Comparison of ENCODE assay signal across 8 cellular contexts in genomic region chr20:45857836-45858250, GRCh38. TPM values are rescaled to one million over a fixed set of nuclear protein-coding genes. Genes with fewer than 3 reads are reported as not detected.
DNase-seq lines count a peak whose midpoint lies in the region; ATAC-seq and TF ChIP-seq lines count a peak whose summit lies in the region.

No MANE protein-coding gene starts in this region.

- H3K36me3 ChIP-seq in SK-N-SH (replicated peaks in 1 of 2; ENCODE audit: control insufficient read depth in 1 of 2, insufficient read depth in 2 of 2, low read length in 1 of 2) (peaks cover 6 to 8% of the 10 kb centered on the region in 2 experiments), osteoblast (ENCODE audit: insufficient read depth, low read length) (peaks cover 6% of the 10 kb centered on the region)

- TF ChIP-seq CTCF in AG04449 (IDR thresholded peaks at IDR 0.05; ENCODE audit: insufficient read depth, low read length, missing control alignments) (no peak), SK-N-SH (IDR thresholded peaks at IDR 0.05) (no peak), epithelial cell of proximal tubule (conservative IDR thresholded peaks at IDR 0.05; ENCODE audit: low read depth, low read length) (no peak), osteoblast (IDR thresholded peaks at IDR 0.05; ENCODE audit: extremely low read depth, low read depth, low read length) (no peak)

- ATAC-seq in GM18498 (IDR thresholded peaks at IDR 0.05; ENCODE audit: unreplicated experiment) (peak; percentile 25), HG03025 (IDR thresholded peaks at IDR 0.05; ENCODE audit: low FRiP score, unreplicated experiment) (peak; percentile 1)

- TF ChIP-seq RAD21 in SK-N-SH (IDR thresholded peaks at IDR 0.05; ENCODE audit: low read length): no peak

- 25% methylated on average over 13 of the region's 14 CpGs for WGBS in SK-N-SH (ENCODE audit: low lambda C conversion rate)

- no peaks in the 10 kb centered on the region for H3F3A ChIP-seq in SK-N-SH (replicated peaks; ENCODE audit: insufficient read depth)

- H3K4me3 ChIP-seq in AG04449 (ENCODE audit: low read depth, low read length): peak overlapping the region; percentile 67
- peak overlapping the region; percentile 75 for H3K4me3 ChIP-seq in SK-N-SH (ENCODE audit: low read depth in 2 of 2, low read length in 1 of 2)
- peak overlapping the region; percentile 91 for H3K4me3 ChIP-seq in epithelial cell of proximal tubule (ENCODE audit: low read depth, low read length)
- peak overlapping the region; percentile 86 for H3K4me3 ChIP-seq in osteoblast (ENCODE audit: insufficient read depth, low read length)

- H4K20me1 ChIP-seq in SK-N-SH (ENCODE audit: insufficient read depth) (no peaks in the 10 kb centered on the region), osteoblast (ENCODE audit: insufficient read depth, low read length) (peaks cover 7% of the 10 kb centered on the region)

- no peaks in the 10 kb centered on the region for H3K9me2 ChIP-seq in SK-N-SH

- H3K27me3 ChIP-seq in SK-N-SH (ENCODE audit: insufficient read depth): no peaks in the 10 kb centered on the region
- H3K27me3 ChIP-seq in osteoblast (ENCODE audit: insufficient read depth, low read length): no peaks in the 10 kb centered on the region

- peaks cover 8 to 13% of the 10 kb centered on the region in 2 experiments; a peak in 2 of 4 replicates for H3K4me1 ChIP-seq in SK-N-SH (ENCODE audit: control insufficient read depth in 1 of 2, insufficient read depth in 2 of 2, low read depth in 1 of 2, low read length in 1 of 2)
- H3K4me1 ChIP-seq in osteoblast (ENCODE audit: insufficient read depth, low read length): peaks cover 27% of the 10 kb centered on the region

- POLR2A ChIA-PET in AG04449 (lab: Yijun Ruan, JAX) (interaction anchor here (1.0 kb wide), 1 partner anchor 24 kb away, joined by 3 read pairs; no protein-coding TSS in a partner anchor), SK-N-SH (lab: Yijun Ruan, JAX) (no interaction called here)

- TF ChIP-seq EP300 in SK-N-SH (IDR thresholded peaks at IDR 0.05; ENCODE audit: borderline replicate concordance in 1 of 2, low read depth in 1 of 2, low read length in 1 of 2): no peak

- H3K79me2 ChIP-seq in SK-N-SH (ENCODE audit: insufficient read depth): peaks cover 25% of the 10 kb centered on the region
- H3K79me2 ChIP-seq in osteoblast (ENCODE audit: insufficient read depth, low read length): peaks cover 35% of the 10 kb centered on the region

- CTCF ChIA-PET in AG04449 (lab: Yijun Ruan, JAX) (interaction anchor here (0.6 to 2.0 kb wide), 7 partner anchors 10 to 112 kb away, joined by 3 to 7 read pairs (median 3); no protein-coding TSS in a partner anchor), SK-N-SH (lab: Yijun Ruan, JAX) (interaction anchor here (1.2 to 1.6 kb wide), 2 partner anchors 32 to 130 kb away, joined by 4 to 7 read pairs; no protein-coding TSS in a partner anchor)

- peak overlapping the region in 1 of 2 experiments; percentile 71; a peak in 1 of 4 replicates for H3K27ac ChIP-seq in SK-N-SH (ENCODE audit: low read depth in 2 of 2, low read length in 1 of 2)
- H3K27ac ChIP-seq in osteoblast (ENCODE audit: low read depth, low read length): peak overlapping the region; percentile 62

- H3K9me3 ChIP-seq in SK-N-SH: no peaks in the 10 kb centered on the region
- H3K9me3 ChIP-seq in osteoblast (ENCODE audit: low read depth, low read length): no peaks in the 10 kb centered on the region

- H3K4me2 ChIP-seq in SK-N-SH (peak overlapping the region; percentile 79), osteoblast (ENCODE audit: insufficient read depth, low read length) (peak overlapping the region; percentile 99)

- DNase-seq in AG04449 (ENCODE audit: low read depth, low spot score): no peak
- DNase-seq in SK-N-SH: peak; percentile 66
- no peak for DNase-seq in epithelial cell of proximal tubule (ENCODE audit: low read depth)
- DNase-seq in osteoblast (ENCODE audit: insufficient read length, low spot score, missing footprints): no peak
- no peak for DNase-seq in NCI-H1417 treated with DMSO at 0.1 percent for 48 hours (lab: John Stamatoyannopoulos, UW)
- DNase-seq in glomerular visceral epithelial cell (ENCODE audit: extremely low spot score): no peak

- no peak overlapping the region for H3K9ac ChIP-seq in SK-N-SH

- H2AFZ ChIP-seq in SK-N-SH (ENCODE audit: low read depth): peak overlapping the region; percentile 99
- peak overlapping the region; percentile 95 for H2AFZ ChIP-seq in osteoblast (ENCODE audit: low read length)

TF ChIP-seq in SK-N-SH, 30 proteins besides CTCF, POLR2A, EP300 and RAD21:
- TF ChIP-seq RXRA (IDR thresholded peaks at IDR 0.05; ENCODE audit: borderline replicate concordance, low read depth): no peak
- TF ChIP-seq SIN3A (IDR thresholded peaks at IDR 0.05; ENCODE audit: borderline replicate concordance, low read depth, low read length): no peak
- TF ChIP-seq GABPA (IDR thresholded peaks at IDR 0.05; ENCODE audit: low read depth): no peak
- no peak for TF ChIP-seq POLR2AphosphoS5 (IDR thresholded peaks at IDR 0.05; ENCODE audit: low read depth, low read length)
- no peak for TF ChIP-seq CHD2 (IDR thresholded peaks at IDR 0.05; ENCODE audit: low read length, partially characterized antibody)
- TF ChIP-seq ZBTB33 (IDR thresholded peaks at IDR 0.05; ENCODE audit: borderline replicate concordance, low read depth): no peak
TF ChIP-seq in SK-N-SH: peak in this region for 0.

RNA-seq across cellular contexts. Expression of gene ZSWIM3, which starts 0.4 kb away (rescaled TPM):
- polyA plus RNA-seq in SK-N-SH (2012; rRNA removed): 2.3 and 2.9 TPM in 2 replicates
- polyA plus RNA-seq in SK-N-SH (2012; cell fraction: cytosol; rRNA removed): 1.5 and 2.2 TPM in 2 replicates
- 2.3 and 3.3 TPM in 2 replicates for polyA plus RNA-seq in SK-N-SH (2012; cell fraction: nucleus; rRNA removed)
- total RNA-seq in epithelial cell of proximal tubule (1.2 and 3.0 TPM in 2 replicates), osteoblast (4.7 and 5.3 TPM in 2 replicates)

RNA-seq across cellular contexts. Expression of gene ACOT8, which starts 0.7 kb away (rescaled TPM):
- polyA plus RNA-seq in SK-N-SH (2012; rRNA removed): 48.4 and 54.8 TPM in 2 replicates
- polyA plus RNA-seq in SK-N-SH (2012; cell fraction: cytosol; rRNA removed): 26.6 and 38.9 TPM in 2 replicates
- 68.5 and 73.9 TPM in 2 replicates for polyA plus RNA-seq in SK-N-SH (2012; cell fraction: nucleus; rRNA removed)
- total RNA-seq in epithelial cell of proximal tubule (29.1 and 33.0 TPM in 2 replicates), osteoblast (29.8 and 31.8 TPM in 2 replicates)

RNA-seq across cellular contexts. Expression of gene ZSWIM1, which starts 23.2 kb away (rescaled TPM):
- polyA plus RNA-seq in SK-N-SH (2012; rRNA removed): 1.8 and 2.8 TPM in 2 replicates
- polyA plus RNA-seq in SK-N-SH (2012; cell fraction: cytosol; rRNA removed): 1.1 and 1.3 TPM in 2 replicates
- polyA plus RNA-seq in SK-N-SH (2012; cell fraction: nucleus; rRNA removed): 2.3 and 2.6 TPM in 2 replicates
- 7.3 and 14.2 TPM in 2 replicates for total RNA-seq in epithelial cell of proximal tubule
- 7.6 and 8.8 TPM in 2 replicates for total RNA-seq in osteoblast

RNA-seq across cellular contexts. Expression of gene SNX21, which starts 24.2 kb away (rescaled TPM):
- 20.6 and 22.1 TPM in 2 replicates for polyA plus RNA-seq in SK-N-SH (2012; rRNA removed)
- 10.7 and 15.9 TPM in 2 replicates for polyA plus RNA-seq in SK-N-SH (2012; cell fraction: cytosol; rRNA removed)
- polyA plus RNA-seq in SK-N-SH (2012; cell fraction: nucleus; rRNA removed): 40.5 and 107 TPM in 2 replicates
- total RNA-seq in epithelial cell of proximal tubule (20.1 and 29.0 TPM in 2 replicates), osteoblast (69.0 and 101 TPM in 2 replicates)

RNA-seq across cellular contexts. Expression of gene SPATA25, which starts 29.6 kb away (rescaled TPM):
- polyA plus RNA-seq in SK-N-SH (2012; rRNA removed): 1.3 and 2.9 TPM in 2 replicates
- polyA plus RNA-seq in SK-N-SH (2012; cell fraction: cytosol; rRNA removed): 0.28 and 0.32 TPM in 2 replicates
- polyA plus RNA-seq in SK-N-SH (2012; cell fraction: nucleus; rRNA removed): 13.5 and 18.1 TPM in 2 replicates
- total RNA-seq in epithelial cell of proximal tubule: 0.87 TPM in 1 of 2 replicates, not detected in the other
- 1.2 and 1.4 TPM in 2 replicates for total RNA-seq in osteoblast
